In genomic region chr18:54911551-54911950, GRCh38 we compare ENCODE assay signal across 10 cellular contexts. TPM values are rescaled to one million over a fixed set of nuclear protein-coding genes. Genes with fewer than 3 reads are reported as not detected.
"Had no signal": no experiment of that assay in that cellular context is flagged by ENCODE, and none has a peak within 500 bp of the region (broad histone marks: within the 10 kb centered on the region; RNA-seq: fewer than 3 reads in every experiment).

No MANE protein-coding gene starts in this region.

- H3K4me2 ChIP-seq: GM23338 had no signal

- DNase-seq: GM23248, GOT3, H7, H9, HCEC 1CT, HFFc6 had no signal

- H3K9ac ChIP-seq: GM23248 had no signal

- H3K4me1 ChIP-seq: HAP-1 had no signal

- H3K27ac ChIP-seq: GM23248 had no signal

- H3K4me3 ChIP-seq: GM23248, GM23338, HAP-1 had no signal

- H2AFZ ChIP-seq: GM23248, GM23338 had no signal

- H3K36me3 ChIP-seq: HAP-1 had no signal

- H3K9me3 ChIP-seq: HAP-1 had no signal

- ATAC-seq: GM23338, HCT116 had no signal

RNA-seq across cellular contexts. Expression of gene CCDC68, which starts 47.7 kb away (rescaled TPM):
- total RNA-seq: H4, H9 had no signal
